1 cellular context compared by ENCODE assay signal in genomic region chr6:90158945-90159344, GRCh38.
A peak's percentile ranks its signal among the peaks of the same experiment; 100 is the strongest.
TF ChIP-seq lines count a peak whose summit lies in the region.

No MANE protein-coding gene starts in this region.

TF ChIP-seq in K562, 482 proteins besides CTCF, POLR2A, EP300 and RAD21 (continued from another document and continues in another):
- TF ChIP-seq TEAD4 (IDR thresholded peaks at IDR 0.05; ENCODE audit: low read length) = peak; percentile 63
- no peak for TF ChIP-seq TEAD4 (CRISPR knock-in tag; IDR thresholded peaks at IDR 0.05; ENCODE audit: borderline replicate concordance)
- no peak for TF ChIP-seq DLX4 (CRISPR knock-in tag; IDR thresholded peaks at IDR 0.05)
- TF ChIP-seq SOX6 (IDR thresholded peaks at IDR 0.05) = 0 out of 2 replicates have a peak, but pooled peaks have one; percentile 9
- TF ChIP-seq SMARCE1 (IDR thresholded peaks at IDR 0.05) = no peak
- TF ChIP-seq SMARCA4 (IDR thresholded peaks at IDR 0.05) = 0 out of 2 replicates have a peak, but pooled peaks have one; percentile 17
- TF ChIP-seq SIRT6 (IDR thresholded peaks at IDR 0.05; ENCODE audit: low read depth, low read length) = no peak
- no peak for TF ChIP-seq RAD51 (IDR thresholded peaks at IDR 0.05; ENCODE audit: borderline replicate concordance, low read depth)
- TF ChIP-seq ZC3H4 (CRISPR knock-in tag; IDR thresholded peaks at IDR 0.05; ENCODE audit: borderline replicate concordance) = no peak
- TF ChIP-seq MLX (CRISPR knock-in tag; conservative IDR thresholded peaks at IDR 0.05) = no peak
- TF ChIP-seq MTA3 (IDR thresholded peaks at IDR 0.05; ENCODE audit: borderline replicate concordance) = no peak
- no peak for TF ChIP-seq POLR2AphosphoS2 (IDR thresholded peaks at IDR 0.05; ENCODE audit: low read length)
- TF ChIP-seq BCOR (IDR thresholded peaks at IDR 0.05) = no peak
- TF ChIP-seq ZNF740 (CRISPR knock-in tag; IDR thresholded peaks at IDR 0.05) = no peak
- no peak for TF ChIP-seq ZNF740 (tag; IDR thresholded peaks at IDR 0.05)
- no peak for TF ChIP-seq GMEB1 (CRISPR knock-in tag; IDR thresholded peaks at IDR 0.05)
- no peak for TF ChIP-seq HINFP (tag; conservative IDR thresholded peaks at IDR 0.05; ENCODE audit: low read depth)
- no peak for TF ChIP-seq DEAF1 (CRISPR knock-in tag; IDR thresholded peaks at IDR 0.05)
- no peak for TF ChIP-seq NR2C1 (IDR thresholded peaks at IDR 0.05)
- TF ChIP-seq NR2C1 (tag; IDR thresholded peaks at IDR 0.05) = no peak
- no peak for TF ChIP-seq BDP1 (IDR thresholded peaks at IDR 0.05; ENCODE audit: insufficient read depth, insufficient read length)
- TF ChIP-seq KLF16 (IDR thresholded peaks at IDR 0.05) = no peak
- TF ChIP-seq CTBP1 (IDR thresholded peaks at IDR 0.05; ENCODE audit: borderline replicate concordance) = no peak
- TF ChIP-seq BHLHE40 (IDR thresholded peaks at IDR 0.05; ENCODE audit: low read length) = no peak
- peak; percentile 85 for TF ChIP-seq HMBOX1 (IDR thresholded peaks at IDR 0.05)
- TF ChIP-seq ATF1 (CRISPR knock-in tag; IDR thresholded peaks at IDR 0.05) = no peak
- TF ChIP-seq ATF1 (tag; IDR thresholded peaks at IDR 0.05) = no peak
- no peak for TF ChIP-seq ZNF830 (CRISPR knock-in tag; IDR thresholded peaks at IDR 0.05)
- no peak for TF ChIP-seq PML (IDR thresholded peaks at IDR 0.05; ENCODE audit: low read length)
- no peak for TF ChIP-seq ZBTB34 (CRISPR knock-in tag; IDR thresholded peaks at IDR 0.05)
- TF ChIP-seq ZBTB43 (CRISPR knock-in tag; IDR thresholded peaks at IDR 0.05) = no peak
- TF ChIP-seq NCOA1 (IDR thresholded peaks at IDR 0.05; ENCODE audit: low read depth) = no peak
- no peak for TF ChIP-seq JUN (IDR thresholded peaks at IDR 0.05; ENCODE audit: borderline replicate concordance, low read depth, low read length)
- TF ChIP-seq JUN (CRISPR knock-in tag; IDR thresholded peaks at IDR 0.05; ENCODE audit: borderline replicate concordance) = no peak
- no peak for TF ChIP-seq RBM25 (IDR thresholded peaks at IDR 0.05; ENCODE audit: low read depth, low read length, severe bottlenecking)
- no peak for TF ChIP-seq MEF2D (tag; conservative IDR thresholded peaks at IDR 0.05; ENCODE audit: low read depth)
- no peak for TF ChIP-seq ZNF780A (CRISPR knock-in tag; IDR thresholded peaks at IDR 0.05)
- no peak for TF ChIP-seq ATF6 (CRISPR knock-in tag; IDR thresholded peaks at IDR 0.05)
- TF ChIP-seq ASH1L (IDR thresholded peaks at IDR 0.05; ENCODE audit: borderline replicate concordance, low read depth, partially characterized antibody) = no peak
- 0 out of 2 replicates have a peak, but pooled peaks have one; percentile 19 for TF ChIP-seq STAT5A (IDR thresholded peaks at IDR 0.05; ENCODE audit: borderline replicate concordance, low read length)
- no peak for TF ChIP-seq BRD9 (IDR thresholded peaks at IDR 0.05; ENCODE audit: low read depth, partially characterized antibody)
- TF ChIP-seq HSF4 (CRISPR knock-in tag; IDR thresholded peaks at IDR 0.05; ENCODE audit: borderline replicate concordance) = no peak
- TF ChIP-seq E2F5 (CRISPR knock-in tag; IDR thresholded peaks at IDR 0.05) = no peak
- TF ChIP-seq DACH1 (IDR thresholded peaks at IDR 0.05; ENCODE audit: partially characterized antibody) = no peak
- no peak for TF ChIP-seq RFX7 (CRISPR knock-in tag; IDR thresholded peaks at IDR 0.05)
- TF ChIP-seq SAP30 (IDR thresholded peaks at IDR 0.05; ENCODE audit: borderline replicate concordance, insufficient read depth, low read depth, low read length, poor library complexity, severe bottlenecking) = no peak
- TF ChIP-seq SNRNP70 (optimal IDR thresholded peaks at IDR 0.05; ENCODE audit: low read depth, low read length) = no peak
- peak; percentile 42; the same call in 1 of the 2 replicates for TF ChIP-seq NCOR1 (IDR thresholded peaks at IDR 0.05)
- TF ChIP-seq SAFB (IDR thresholded peaks at IDR 0.05; ENCODE audit: borderline replicate concordance, low read depth, low read length) = no peak
- TF ChIP-seq EZH2 (IDR thresholded peaks at IDR 0.05; ENCODE audit: borderline replicate concordance, low read depth, low read length) = no peak
- TF ChIP-seq PRMT5 (CRISPR knock-in tag; IDR thresholded peaks at IDR 0.05) = no peak
- no peak for TF ChIP-seq FOXK1 (CRISPR knock-in tag; IDR thresholded peaks at IDR 0.05; ENCODE audit: borderline replicate concordance)
- TF ChIP-seq ZKSCAN8 (CRISPR knock-in tag; IDR thresholded peaks at IDR 0.05) = no peak
- TF ChIP-seq GATA2 (CRISPR knock-in tag; IDR thresholded peaks at IDR 0.05) = 0 out of 2 replicates have a peak, but pooled peaks have one; percentile 32
- no peak for TF ChIP-seq ZNF696 (CRISPR knock-in tag; conservative IDR thresholded peaks at IDR 0.05)
- peak; percentile 68 for TF ChIP-seq ARID1B (IDR thresholded peaks at IDR 0.05)
- no peak for TF ChIP-seq HOMEZ (CRISPR knock-in tag; IDR thresholded peaks at IDR 0.05)
- TF ChIP-seq ATF4 (CRISPR knock-in tag; IDR thresholded peaks at IDR 0.05) = no peak
